Comparison of ENCODE assay signal across 1 cellular context in genomic region chr1:218305447-218306064, GRCh38.
TF ChIP-seq lines count a peak whose summit lies in the region.

No MANE protein-coding gene starts in this region.

TF ChIP-seq in GM23338, 12 proteins besides CTCF, POLR2A, EP300 and RAD21 (continued from another document):
- TF ChIP-seq ZNF462 (CRISPR knock-in tag; IDR thresholded peaks at IDR 0.05): no peak
- no peak for TF ChIP-seq EZH2 (IDR thresholded peaks at IDR 0.05; ENCODE audit: low read depth, unreplicated experiment)
- no peak for TF ChIP-seq STAT1 (IDR thresholded peaks at IDR 0.05; ENCODE audit: unreplicated experiment)
- no peak for TF ChIP-seq EZH2phosphoT487 (IDR thresholded peaks at IDR 0.05; ENCODE audit: unreplicated experiment)
- TF ChIP-seq ETS1 (IDR thresholded peaks at IDR 0.05): no peak
- no peak for TF ChIP-seq ZNF331 (CRISPR knock-in tag; IDR thresholded peaks at IDR 0.05; ENCODE audit: low read depth)
- TF ChIP-seq JUNB (IDR thresholded peaks at IDR 0.05; ENCODE audit: unreplicated experiment): no peak
